Comparison of ENCODE assay signal across 20 cellular contexts in genomic region chr7:49403844-49404243, GRCh38.
DNase-seq lines count a peak whose midpoint lies in the region; ATAC-seq and TF ChIP-seq lines count a peak whose summit lies in the region.
"Had no signal": no experiment of that assay in that cellular context is flagged by ENCODE, and none has a peak within 500 bp of the region (broad histone marks: within the 10 kb centered on the region; RNA-seq: fewer than 3 reads in every experiment).

No MANE protein-coding gene starts in this region.

- H3K9me3 ChIP-seq in Panc1 (ENCODE audit: control insufficient read depth, insufficient read depth, low read depth, low read length), result no peaks in the 10 kb centered on the region
- no peaks in the 10 kb centered on the region for H3K9me3 ChIP-seq in CD4-positive, alpha-beta T cell (ENCODE audit: control insufficient read depth, low read length)

- H3K36me3 ChIP-seq in Panc1 (ENCODE audit: control insufficient read depth, insufficient read depth, low read length), result no peaks in the 10 kb centered on the region

- no peak overlapping the region for H3K27ac Mint-ChIP-seq in CD4-positive, alpha-beta T cell
- H3K27ac Mint-ChIP-seq: B cell; CD4-positive, CD25-positive, alpha-beta regulatory T cell had no signal

- H3K9me3 Mint-ChIP-seq in CD4-positive, alpha-beta T cell, result peaks cover 8% of the 10 kb centered on the region

- in situ Hi-C loops in Panc1 (cut with HindIII; ENCODE audit: low pct_unique_long_range_greater_than_20kb, low sequenced_read_pairs), result no loop called here

- no peak overlapping the region for H3K4me3 ChIP-seq in Panc1 (ENCODE audit: low read depth in 2 of 2, low read length in 2 of 2)
- H3K4me3 ChIP-seq: A549, SK-N-MC had no signal

- no peaks in the 10 kb centered on the region for H3K27me3 Mint-ChIP-seq in CD4-positive, alpha-beta T cell
- H3K27me3 Mint-ChIP-seq: B cell; CD4-positive, CD25-positive, alpha-beta regulatory T cell had no signal

- H3K27ac ChIP-seq in Panc1 (ENCODE audit: low read length), result no peak overlapping the region
- no peak overlapping the region for H3K27ac ChIP-seq in foreskin keratinocyte
- H3K27ac ChIP-seq in CD4-positive, alpha-beta T cell (ENCODE audit: low read depth, low read length), result no peak overlapping the region
- H3K27ac ChIP-seq: A549, SK-N-MC had no signal

- ATAC-seq in left ventricle myocardium superior, result no peak
- peak; percentile 63 for ATAC-seq in Panc1
- peak; percentile 70 for ATAC-seq in foreskin keratinocyte
- no peak for ATAC-seq in HG02852 (IDR thresholded peaks at IDR 0.05; ENCODE audit: unreplicated experiment)
- no peak for ATAC-seq in CD4-positive, alpha-beta T cell (ENCODE audit: poor library complexity)
- ATAC-seq: A549 had no signal

- BruUV-seq in Panc1 (replicated peaks; lab: Mats Ljungman, UMichigan), result no TSS peak

- DNase-seq in left ventricle myocardium superior (peak; percentile 28), cardiac septum (ENCODE audit: low spot score) (no peak), Panc1 (ENCODE audit: low read depth, low spot score) (no peak), foreskin keratinocyte (peak in 1 of 2 donors; percentile 54), NCI-H1105 (lab: John Stamatoyannopoulos, UW) (no peak)
- no peak for DNase-seq in CD4-positive, alpha-beta T cell
- DNase-seq: CD4-positive, CD25-positive, alpha-beta regulatory T cell; COR-L47; DND-41; NCI-H1105 treated with DMSO at 0.1 percent for 48 hours; NCI-H2029 treated with DMSO at 0.1 percent for 48 hours; NCI-H226; NCI-H526; OCI-M1; RPMI8226; SHP77 treated with DMSO at 0.1 percent for 48 hours had no signal

- CTCF ChIA-PET in Panc1 (lab: Charles Lee), result no interaction called here
- CTCF ChIA-PET in CD4-positive, alpha-beta T cell (lab: Charles Lee), result no interaction called here

- POLR2A ChIA-PET in Panc1 (lab: Charles Lee), result no interaction called here
- POLR2A ChIA-PET in CD4-positive, alpha-beta T cell (lab: Charles Lee), result no interaction called here

- H3K4me3 Mint-ChIP-seq in CD4-positive, alpha-beta T cell, result no peak overlapping the region
- H3K4me3 Mint-ChIP-seq: B cell; CD4-positive, CD25-positive, alpha-beta regulatory T cell had no signal

- H3K36me3 Mint-ChIP-seq in CD4-positive, alpha-beta T cell (ENCODE audit: low read depth), result no peaks in the 10 kb centered on the region
- H3K36me3 Mint-ChIP-seq: CD4-positive, CD25-positive, alpha-beta regulatory T cell had no signal

- H3K4me1 ChIP-seq in Panc1 (ENCODE audit: control insufficient read depth, insufficient read depth, low read length) (no peaks in the 10 kb centered on the region), foreskin keratinocyte (no peaks in the 10 kb centered on the region)
- H3K4me1 ChIP-seq: A549 had no signal

- TF ChIP-seq CTCF in Panc1 (IDR thresholded peaks at IDR 0.05), result no peak
- TF ChIP-seq CTCF in foreskin keratinocyte (conservative IDR thresholded peaks at IDR 0.05), result no peak
- TF ChIP-seq CTCF in CD4-positive, alpha-beta T cell (IDR thresholded peaks at IDR 0.05), result no peak

- intact Hi-C loops in left ventricle myocardium superior (cut with micrococcal nuclease) (no loop called here), cardiac septum (cut with DNase I) (no loop called here), Panc1 (cut with micrococcal nuclease; ENCODE audit: unreplicated experiment) (no loop called here)
- intact Hi-C loops in CD4-positive, alpha-beta T cell (cut with DNase I, micrococcal nuclease), result no loop called here

- no peaks in the 10 kb centered on the region for H3K4me1 Mint-ChIP-seq in CD4-positive, alpha-beta T cell (ENCODE audit: low read depth)
- H3K4me1 Mint-ChIP-seq: B cell; CD4-positive, CD25-positive, alpha-beta regulatory T cell had no signal

- no peaks in the 10 kb centered on the region for H3K27me3 ChIP-seq in Panc1 (ENCODE audit: control insufficient read depth, insufficient read depth, low read length)
- no peaks in the 10 kb centered on the region for H3K27me3 ChIP-seq in foreskin keratinocyte
- H3K27me3 ChIP-seq in CD4-positive, alpha-beta T cell (ENCODE audit: control insufficient read depth, insufficient read depth, low read length), result no peaks in the 10 kb centered on the region

Comparison
In these comparisons a context has a peak if more than half of its experiments do, and no peak if none do; other contexts are left out.
1. ATAC-seq: peak in Panc1 (single experiment) and foreskin keratinocyte (single experiment); none in left ventricle myocardium superior (single experiment), HG02852 (single experiment) and CD4-positive, alpha-beta T cell (single experiment).